15 cellular contexts compared by ENCODE assay signal in the genomic region with DNA sequence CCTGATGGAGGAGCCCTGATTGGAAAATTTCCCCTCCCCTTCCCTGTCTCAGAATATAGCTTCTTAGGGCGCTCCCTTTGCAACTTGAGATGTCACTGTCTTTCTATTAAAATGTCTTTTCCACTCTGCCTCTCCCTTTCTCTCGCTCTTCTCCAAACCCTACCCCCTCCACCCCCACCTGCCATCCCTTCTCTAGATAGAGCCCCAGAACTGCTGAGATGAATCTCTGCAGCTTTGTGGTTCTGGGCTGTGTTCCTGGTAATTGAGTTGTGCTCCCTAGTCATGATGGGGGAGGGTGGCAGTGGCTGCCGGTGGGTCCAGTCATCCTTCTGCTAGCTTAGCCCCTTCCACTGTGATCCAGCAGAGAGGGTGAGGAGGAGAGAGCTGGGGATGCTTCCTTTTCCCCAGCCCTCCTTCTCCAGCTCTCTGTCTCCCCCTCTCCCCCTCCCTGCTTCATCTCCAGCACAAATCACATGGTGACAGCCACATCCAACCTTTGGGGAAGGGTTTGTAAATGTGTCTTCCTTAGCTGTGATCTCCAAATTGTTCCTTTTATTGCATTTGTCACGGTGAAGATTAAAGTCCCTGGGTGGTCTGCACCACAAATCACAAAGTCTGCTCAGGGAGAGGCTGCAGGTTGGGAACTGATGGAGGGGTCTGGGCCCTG. TPM values are rescaled to one million over a fixed set of nuclear protein-coding genes. Genes with fewer than 3 reads are reported as not detected.
DNase-seq lines count a peak whose midpoint lies in the region; ATAC-seq, FAIRE-seq and TF ChIP-seq lines count a peak whose summit lies in the region.
"Had no signal": no experiment of that assay in that cellular context is flagged by ENCODE, and none has a peak within 500 bp of the region (broad histone marks: within the 10 kb centered on the region; RNA-seq: fewer than 3 reads in every experiment).

No MANE protein-coding gene starts in this region.

- H3K4me3 Mint-ChIP-seq in neural progenitor cell: no peak overlapping the region
- H3K4me3 Mint-ChIP-seq: CD4-positive, alpha-beta memory T cell; GM23338; H9 had no signal

- no peak overlapping the region for H3K4me2 ChIP-seq in GM23248 (ENCODE audit: unreplicated experiment)
- H3K4me2 ChIP-seq in neural progenitor cell: peak overlapping the region; percentile 14
- H3K4me2 ChIP-seq: GM23338 had no signal

- H2AFZ ChIP-seq in GM23248 (no peak overlapping the region), neural progenitor cell (replicated peaks) (no peak overlapping the region)
- H2AFZ ChIP-seq: GM23338 had no signal

- WGBS in GM23248 (ENCODE audit: low coverage in 1 of 2, low lambda C conversion rate in 2 of 2, missing lambda C conversion rate in 2 of 2), 2 experiments: 35% methylated on average over 4 of the region's 4 CpGs
- 55 to 60% methylated on average over 4 of the region's 4 CpGs for whole genome bisulfite sequencing in pancreas, 2 donors
- whole genome bisulfite sequencing in gastroesophageal sphincter (ENCODE audit: low coverage in 1 of 2), 2 donors: 53 to 57% methylated on average over 2 to 4 of the region's 4 CpGs

- no peaks in the 10 kb centered on the region for H3K36me3 Mint-ChIP-seq in neural progenitor cell
- H3K36me3 Mint-ChIP-seq: CD4-positive, alpha-beta memory T cell had no signal

- no peak for TF ChIP-seq POLR2A in gastroesophageal sphincter (IDR thresholded peaks at IDR 0.05)

- intact Hi-C loops in pancreas (cut with DNase I): loop anchor here in 1 of 3 donors (10.0 kb wide), 1 partner anchor 142 kb away; no protein-coding TSS in a partner anchor

- H3F3A ChIP-seq in GM23248 (ENCODE audit: insufficient read depth) (no peaks in the 10 kb centered on the region), neural progenitor cell (ENCODE audit: low read depth) (peaks cover 25% of the 10 kb centered on the region)

- H3K27me3 ChIP-seq in GM23248 (replicated peaks; ENCODE audit: insufficient read depth) (peaks cover 61% of the 10 kb centered on the region), neural progenitor cell (peaks cover 57% of the 10 kb centered on the region), pancreas (peaks cover 0 to under 1% (median 0%) of the 10 kb centered on the region in 4 donors), gastroesophageal sphincter (peaks cover 91% of the 10 kb centered on the region)
- H3K27me3 ChIP-seq: BE2C had no signal

- no peak overlapping the region for H3K27ac Mint-ChIP-seq in neural progenitor cell
- H3K27ac Mint-ChIP-seq: CD4-positive, alpha-beta memory T cell; GM23338; H9 had no signal

- TF ChIP-seq CTCF in neural progenitor cell (IDR thresholded peaks at IDR 0.05) (no peak), pancreas (IDR thresholded peaks at IDR 0.05) (no peak), gastroesophageal sphincter (IDR thresholded peaks at IDR 0.05) (no peak)

- no peaks in the 10 kb centered on the region for H3K36me3 ChIP-seq in GM23248 (ENCODE audit: low read depth)
- no peaks in the 10 kb centered on the region for H3K36me3 ChIP-seq in neural progenitor cell
- H3K36me3 ChIP-seq in pancreas: no peaks in the 10 kb centered on the region
- no peaks in the 10 kb centered on the region for H3K36me3 ChIP-seq in gastroesophageal sphincter
- H3K36me3 ChIP-seq: BE2C had no signal

- no peaks in the 10 kb centered on the region for H3K9me3 Mint-ChIP-seq in neural progenitor cell
- H3K9me3 Mint-ChIP-seq: CD4-positive, alpha-beta memory T cell; GM23338; H9 had no signal

- no peak overlapping the region for H3K4me3 ChIP-seq in GM23248
- no peak overlapping the region for H3K4me3 ChIP-seq in neural progenitor cell
- H3K4me3 ChIP-seq in pancreas: no peak overlapping the region
- no peak overlapping the region for H3K4me3 ChIP-seq in gastroesophageal sphincter
- H3K4me3 ChIP-seq: GM12878, GM23338 had no signal

- FAIRE-seq in pancreas (lab: Jason Lieb, UNC): no peak
- FAIRE-seq: A204.1, GM12878 had no signal

- H3K27me3 Mint-ChIP-seq in neural progenitor cell (ENCODE audit: insufficient read depth, low read depth): peaks cover 42% of the 10 kb centered on the region

- DNase-seq in GM23248: peak; percentile 45
- DNase-seq in SK-N-DZ (ENCODE audit: low spot score): peak; percentile 57
- peak in 26 of 61 donors; percentile 17 to 72 (median 50) for DNase-seq in caudate nucleus (lab: John Stamatoyannopoulos, UW)
- DNase-seq in neural progenitor cell (ENCODE audit: low spot score): no peak
- DNase-seq in SW480 (ENCODE audit: low spot score): no peak
- DNase-seq in pancreas: no peak
- DNase-seq: BE2C; CD4-positive, alpha-beta memory T cell; DMS79; H9 had no signal

- in situ Hi-C loops in GM23248 (cut with MboI): no loop called here

- no peak overlapping the region for H3K9ac ChIP-seq in GM23248
- no peak overlapping the region for H3K9ac ChIP-seq in neural progenitor cell

- ATAC-seq in pancreas (no peak), gastroesophageal sphincter (no peak)
- ATAC-seq: GM12878, GM23338 had no signal

- H3K27ac ChIP-seq in GM23248: no peak overlapping the region
- peak overlapping the region; percentile 68 for H3K27ac ChIP-seq in caudate nucleus (ENCODE audit: low read depth, low read length)
- H3K27ac ChIP-seq in neural progenitor cell: no peak overlapping the region
- no peak overlapping the region for H3K27ac ChIP-seq in pancreas
- no peak overlapping the region for H3K27ac ChIP-seq in gastroesophageal sphincter
- H3K27ac ChIP-seq: C4-2B had no signal

- H3K9me2 ChIP-seq in GM23248 (ENCODE audit: insufficient read depth): no peaks in the 10 kb centered on the region

- H4K20me1 ChIP-seq in GM23248 (ENCODE audit: insufficient read depth) (no peaks in the 10 kb centered on the region), neural progenitor cell (ENCODE audit: low read depth) (peaks cover 8% of the 10 kb centered on the region)

- H3K4me1 ChIP-seq in GM23248 (ENCODE audit: insufficient read depth) (no peaks in the 10 kb centered on the region), neural progenitor cell (peaks cover 37% of the 10 kb centered on the region), pancreas (no peaks in the 10 kb centered on the region), gastroesophageal sphincter (peaks cover 0 to under 1% (median 0%) of the 10 kb centered on the region in 3 donors)

- H3K79me2 ChIP-seq in GM23248 (ENCODE audit: insufficient read depth) (no peaks in the 10 kb centered on the region), neural progenitor cell (ENCODE audit: low read depth) (no peaks in the 10 kb centered on the region)

- H3K9me3 ChIP-seq in GM23248 (ENCODE audit: low read depth): no peaks in the 10 kb centered on the region
- H3K9me3 ChIP-seq in neural progenitor cell (ENCODE audit: low read depth): no peaks in the 10 kb centered on the region
- H3K9me3 ChIP-seq in pancreas: no peaks in the 10 kb centered on the region
- H3K9me3 ChIP-seq in gastroesophageal sphincter: no peaks in the 10 kb centered on the region
- H3K9me3 ChIP-seq: BE2C had no signal

- H3K4me1 Mint-ChIP-seq in neural progenitor cell: peaks cover 46% of the 10 kb centered on the region
- H3K4me1 Mint-ChIP-seq: CD4-positive, alpha-beta memory T cell; GM23338 had no signal

- no peak for TF ChIP-seq EP300 in gastroesophageal sphincter (IDR thresholded peaks at IDR 0.05)

RNA-seq across cellular contexts. Expression of gene BTRC, which starts 50.7 kb away (rescaled TPM):
- 8.4 and 10.5 TPM in 2 replicates for total RNA-seq in GM23248 (2014; rRNA removed; shearing (Covaris generic))
- polyA plus RNA-seq in GM23248 (2016; fragmentation: Nextera tagmentation; extraction: Ambion mirVana): 11.0 and 11.4 TPM in 2 replicates
- 8.8 and 9.5 TPM in 2 replicates for polyA plus RNA-seq in SK-N-DZ (2014; cell fraction: cytosol; rRNA removed)
- polyA plus RNA-seq in SK-N-DZ (2014; cell fraction: nucleus; rRNA removed): 5.6 and 6.8 TPM in 2 replicates
- total RNA-seq in neural progenitor cell (ENCODE audit: low replicate concordance): 23.5 and 25.4 TPM in 2 replicates
- total RNA-seq in pancreas: 10 to 100 TPM in 2 of 6 donors, 1 to 10 TPM in 4; 8.0 to 16.4 (median 9.4) TPM
- 1 to 10 TPM; 4.3 to 5.1 TPM for polyA plus RNA-seq in pancreas
- 10 to 100 TPM in 3 of 4 donors, 1 to 10 TPM in 1; 9.0 to 15.6 (median 14.1) TPM for total RNA-seq in gastroesophageal sphincter

Comparison
In these comparisons a context has a peak if more than half of its experiments do, and no peak if none do; other contexts are left out.
1. DNase-seq: peak in GM23248 (single experiment) and SK-N-DZ (single experiment); none in neural progenitor cell (single experiment), SW480 (single experiment) and pancreas (0 of 6).